8 cellular contexts compared by ENCODE assay signal in the genomic region with DNA sequence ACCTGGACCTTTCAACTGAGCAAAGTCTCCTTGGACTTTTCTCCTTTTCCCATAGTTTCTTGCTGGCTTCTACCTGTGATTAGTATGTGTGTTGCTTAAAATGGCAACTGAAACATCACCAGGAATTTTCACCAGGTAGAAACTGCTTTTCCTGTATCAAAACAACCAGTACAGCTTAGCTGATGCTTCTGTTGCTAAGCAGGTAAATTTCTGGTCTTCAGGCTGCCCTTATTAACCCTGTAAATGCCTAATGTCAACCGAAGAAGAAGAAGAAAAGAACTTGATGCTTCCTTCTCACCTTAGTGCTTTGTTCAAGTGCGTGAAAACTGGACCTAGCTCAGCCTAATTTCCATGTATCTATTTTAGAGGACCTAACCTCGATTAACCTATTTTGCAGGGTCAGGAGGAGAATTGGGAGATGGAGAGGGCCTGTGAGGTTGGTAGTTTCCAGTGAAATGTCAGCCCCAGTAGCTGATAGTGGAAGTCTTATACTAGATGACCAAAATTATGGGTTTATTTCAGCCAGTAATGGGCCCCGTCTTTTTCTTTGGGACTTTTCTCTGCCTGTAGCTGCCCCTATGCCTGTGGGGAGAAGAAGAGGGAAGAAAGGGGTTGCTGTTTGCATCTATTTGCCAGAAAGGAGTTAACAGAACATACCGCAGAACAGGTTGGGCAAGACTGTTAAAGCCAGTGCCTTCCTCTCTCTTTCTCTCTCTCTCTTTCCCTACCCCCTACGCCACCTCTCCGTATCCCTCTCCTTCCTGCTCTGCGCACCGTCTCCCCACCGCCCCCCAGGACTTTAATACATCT. TPM values are rescaled to one million over a fixed set of nuclear protein-coding genes. Genes with fewer than 3 reads are reported as not detected.
DNase-seq lines count a peak whose midpoint lies in the region; ATAC-seq and TF ChIP-seq lines count a peak whose summit lies in the region.

No MANE protein-coding gene starts in this region.

- H3K36me3 Mint-ChIP-seq in activated T-helper 2 cell treated with anti-CD3 and anti-CD28 coated beads, Interferon-gamma antibody, Interleukin-2, Interleukin-4, amounts not matched to agents 10 μg/mL and 5 μg/mL and 100 μg/mL, durations not matched to agents 14 hours and 24 hours and 36 hours (ENCODE audit: low read depth): peaks cover 14% of the 10 kb centered on the region

- H3K27ac ChIP-seq in left ventricle myocardium inferior (replicated peaks) (peak overlapping the region; percentile 98), lower lobe of right lung (peak overlapping the region; percentile 75)

- no peaks in the 10 kb centered on the region for H3K9me3 ChIP-seq in left ventricle myocardium inferior (replicated peaks)
- no peaks in the 10 kb centered on the region for H3K9me3 ChIP-seq in lower lobe of right lung

- no peaks in the 10 kb centered on the region for H3K9me3 Mint-ChIP-seq in activated T-helper 2 cell treated with anti-CD3 and anti-CD28 coated beads, Interferon-gamma antibody, Interleukin-2, Interleukin-4, amounts not matched to agents 10 μg/mL and 5 μg/mL and 100 μg/mL, durations not matched to agents 14 hours and 24 hours and 36 hours

- H3K4me3 ChIP-seq in left ventricle myocardium inferior: no peak overlapping the region
- no peak overlapping the region for H3K4me3 ChIP-seq in lower lobe of right lung

- H3K36me3 ChIP-seq in left ventricle myocardium inferior: no peaks in the 10 kb centered on the region
- no peaks in the 10 kb centered on the region for H3K36me3 ChIP-seq in lower lobe of right lung

- H3K4me3 Mint-ChIP-seq in activated T-helper 2 cell treated with anti-CD3 and anti-CD28 coated beads, Interferon-gamma antibody, Interleukin-2, Interleukin-4, amounts not matched to agents 10 μg/mL and 5 μg/mL and 100 μg/mL, durations not matched to agents 14 hours and 24 hours and 36 hours (ENCODE audit: low read depth): peak overlapping the region; percentile 50

- no peaks in the 10 kb centered on the region for H3K27me3 ChIP-seq in left ventricle myocardium inferior (ENCODE audit: low read depth)
- no peaks in the 10 kb centered on the region for H3K27me3 ChIP-seq in lower lobe of right lung (ENCODE audit: low read depth)

- no peaks in the 10 kb centered on the region for H3K27me3 Mint-ChIP-seq in activated T-helper 2 cell treated with anti-CD3 and anti-CD28 coated beads, Interferon-gamma antibody, Interleukin-2, Interleukin-4, amounts not matched to agents 10 μg/mL and 5 μg/mL and 100 μg/mL, durations not matched to agents 14 hours and 24 hours and 36 hours (ENCODE audit: low read depth)

- ATAC-seq in Right ventricle myocardium superior (ENCODE audit: poor library complexity): no peak
- peak; percentile 71 to 73 for ATAC-seq in lower lobe of right lung
- ATAC-seq in GM19035 (IDR thresholded peaks at IDR 0.05; ENCODE audit: unreplicated experiment): no peak
- no peak for ATAC-seq in HG03097 (IDR thresholded peaks at IDR 0.05; ENCODE audit: low FRiP score, unreplicated experiment)

- peak overlapping the region; percentile 59 for H3K27ac Mint-ChIP-seq in activated T-helper 2 cell treated with anti-CD3 and anti-CD28 coated beads, Interferon-gamma antibody, Interleukin-2, Interleukin-4, amounts not matched to agents 10 μg/mL and 5 μg/mL and 100 μg/mL, durations not matched to agents 14 hours and 24 hours and 36 hours

- H3K4me1 Mint-ChIP-seq in activated T-helper 2 cell treated with anti-CD3 and anti-CD28 coated beads, Interferon-gamma antibody, Interleukin-2, Interleukin-4, amounts not matched to agents 10 μg/mL and 5 μg/mL and 100 μg/mL, durations not matched to agents 14 hours and 24 hours and 36 hours (ENCODE audit: low read depth): peaks cover 61% of the 10 kb centered on the region

- no peak for DNase-seq in left ventricle myocardium inferior
- DNase-seq in Right ventricle myocardium superior: no peak
- no peak for DNase-seq in activated T-helper 2 cell treated with anti-CD3 and anti-CD28 coated beads, Interferon-gamma antibody, Interleukin-2, Interleukin-4, amounts not matched to agents 10 μg/mL and 5 μg/mL and 100 μg/mL, durations not matched to agents 14 hours and 24 hours and 36 hours (ENCODE audit: low spot score)
- DNase-seq in lower lobe of right lung: no peak
- no peak for DNase-seq in stimulated activated CD4-positive, alpha-beta T cell treated with anti-CD3 and anti-CD28 coated beads, Interleukin-15, amount 100 ng/mL, for 24 hours
- no peak for DNase-seq in GM20000 (ENCODE audit: low spot score)

- intact Hi-C loops in left ventricle myocardium inferior (cut with micrococcal nuclease) (no loop called here), Right ventricle myocardium superior (cut with DNase I) (no loop called here), lower lobe of right lung (cut with DNase I) (no loop called here)
- intact Hi-C loops in activated T-helper 2 cell treated with anti-CD3 and anti-CD28 coated beads, Interferon-gamma antibody, Interleukin-2, Interleukin-4, amounts not matched to agents 10 μg/mL and 5 μg/mL and 100 μg/mL, durations not matched to agents 14 hours and 24 hours and 36 hours (cut with micrococcal nuclease): no loop called here

- H3K4me1 ChIP-seq in left ventricle myocardium inferior (peaks cover 91% of the 10 kb centered on the region), lower lobe of right lung (peaks cover 70% of the 10 kb centered on the region)

- TF ChIP-seq CTCF in left ventricle myocardium inferior (IDR thresholded peaks at IDR 0.05; ENCODE audit: borderline replicate concordance) (no peak), lower lobe of right lung (IDR thresholded peaks at IDR 0.05) (no peak), GM20000 (IDR thresholded peaks at IDR 0.05; ENCODE audit: extremely low read depth, missing control alignments) (no peak)

RNA-seq across cellular contexts. Expression of gene RREB1, which starts 37.7 kb away (rescaled TPM):
- total RNA-seq in left ventricle myocardium inferior (33.3 TPM), Right ventricle myocardium superior (34.2 TPM), lower lobe of right lung (62.8 TPM)
- total RNA-seq in activated T-helper 2 cell treated with anti-CD3 and anti-CD28 coated beads, Interferon-gamma antibody, Interleukin-2, Interleukin-4, amounts not matched to agents 10 μg/mL and 5 μg/mL and 100 μg/mL, durations not matched to agents 14 hours and 24 hours and 36 hours: 23.1 and 23.6 TPM in 2 replicates

Comparison
In these comparisons a context has a peak if more than half of its experiments do, and no peak if none do; other contexts are left out.
1. ATAC-seq: peak in lower lobe of right lung (2 of 2); none in Right ventricle myocardium superior (single experiment), GM19035 (single experiment) and HG03097 (single experiment).